Comparison of ENCODE assay signal across 1 cellular context in the genomic region with DNA sequence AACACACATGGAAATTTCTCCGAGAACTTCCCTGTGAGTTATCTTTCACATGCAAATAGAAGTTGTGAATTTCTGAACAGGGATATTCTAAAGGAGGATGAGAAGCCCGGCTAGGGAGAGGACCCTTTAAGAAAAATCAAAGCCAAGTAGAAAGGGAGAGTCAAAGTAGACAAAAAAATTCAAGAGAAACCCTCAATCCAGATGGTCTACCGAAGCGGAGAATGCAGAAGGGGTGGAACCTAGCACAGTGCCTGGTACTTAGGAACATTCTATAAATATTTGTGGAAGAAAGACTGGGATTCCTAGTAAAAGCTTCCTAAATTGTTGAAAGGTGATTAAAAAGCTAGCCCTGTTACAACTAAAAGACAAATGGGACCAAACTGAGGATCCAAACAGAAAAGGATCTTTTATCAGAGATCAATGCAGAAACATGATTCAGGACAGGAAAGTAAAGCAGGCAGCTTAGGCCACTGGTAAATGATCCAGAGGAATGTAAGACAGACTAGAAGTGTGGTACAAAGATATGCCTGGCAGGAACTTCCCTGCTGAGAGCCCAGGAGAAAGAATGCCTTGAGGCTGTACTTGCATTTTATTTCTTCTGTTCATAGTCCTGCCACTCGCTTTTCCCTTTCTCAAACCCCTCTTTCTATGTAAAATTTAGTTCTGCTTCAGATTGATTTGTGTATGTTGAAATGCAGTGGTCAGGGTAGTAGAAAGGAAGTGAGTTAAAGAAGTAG.
TF ChIP-seq lines count a peak whose summit lies in the region.

No MANE protein-coding gene starts in this region.

TF ChIP-seq in HCT116, 20 proteins besides CTCF, POLR2A, EP300 and RAD21 (continued from another document):
- TF ChIP-seq REST (IDR thresholded peaks at IDR 0.05; ENCODE audit: low read depth) (no peak), EZH2 (IDR thresholded peaks at IDR 0.05) (no peak), CEBPB (IDR thresholded peaks at IDR 0.05; ENCODE audit: low read depth) (no peak), TCF7L2 (IDR thresholded peaks at IDR 0.05; ENCODE audit: borderline replicate concordance, extremely low read depth, insufficient read depth, insufficient read length) (no peak), ZNF274 (IDR thresholded peaks at IDR 0.05; ENCODE audit: low read depth, low read length) (no peak)
